Comparison of ENCODE assay signal across 18 cellular contexts in the genomic region with DNA sequence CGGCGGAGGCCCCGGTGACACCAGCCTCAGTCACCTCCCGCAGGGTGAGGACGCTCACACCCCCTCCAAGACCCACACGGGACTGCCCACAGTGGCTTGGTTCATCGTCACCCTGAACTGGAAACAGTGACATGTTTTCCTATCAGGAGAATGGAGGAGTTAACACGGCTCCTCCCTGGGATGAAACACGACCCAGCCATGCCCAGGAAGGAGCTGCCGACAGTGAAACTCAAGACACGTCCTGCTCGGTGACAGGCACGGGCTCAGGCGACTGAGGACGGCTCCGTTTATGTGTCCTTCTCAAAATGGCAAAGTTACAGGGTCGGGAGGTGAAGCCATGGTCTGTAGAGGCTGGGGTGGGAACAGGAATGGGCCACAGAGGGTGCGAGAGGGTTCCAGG.
DNase-seq lines count a peak whose midpoint lies in the region; ATAC-seq and TF ChIP-seq lines count a peak whose summit lies in the region.
"Had no signal": no experiment of that assay in that cellular context is flagged by ENCODE, and none has a peak within 500 bp of the region (broad histone marks: within the 10 kb centered on the region; RNA-seq: fewer than 3 reads in every experiment).

No MANE protein-coding gene starts in this region.

- no peak for ATAC-seq in HG02981 (IDR thresholded peaks at IDR 0.05; ENCODE audit: unreplicated experiment)
- ATAC-seq: left lobe of liver, pancreas had no signal

- peak overlapping the region; percentile 59 for H3K4me2 ChIP-seq in Karpas-422 (ENCODE audit: low read depth, low read length, poor library complexity, severe bottlenecking)

- H2AFZ ChIP-seq in Karpas-422 (ENCODE audit: low read length): no peak overlapping the region

- no peak for TF ChIP-seq CTCF in mesothelial cell of epicardium (IDR thresholded peaks at IDR 0.05; ENCODE audit: unreplicated experiment)

- no peak overlapping the region for H3K27ac Mint-ChIP-seq in mesothelial cell of epicardium

- H3K36me3 ChIP-seq in Karpas-422 (ENCODE audit: insufficient read depth, low read length): no peaks in the 10 kb centered on the region
- H3K36me3 ChIP-seq: pancreas had no signal

- no peaks in the 10 kb centered on the region for H3K36me3 Mint-ChIP-seq in mesothelial cell of epicardium

- H3K9me2 ChIP-seq in Karpas-422 (replicated peaks; ENCODE audit: insufficient read depth, low read length): no peaks in the 10 kb centered on the region

- H3K9me3 Mint-ChIP-seq in mesothelial cell of epicardium: no peaks in the 10 kb centered on the region

- peaks cover 39% of the 10 kb centered on the region for H3K27me3 Mint-ChIP-seq in mesothelial cell of epicardium (ENCODE audit: low read depth)

- no peak overlapping the region for H3K4me3 Mint-ChIP-seq in mesothelial cell of epicardium

- H3K79me2 ChIP-seq in Karpas-422 (ENCODE audit: low read length): no peaks in the 10 kb centered on the region

- H3K4me3 ChIP-seq in GM08714 (ENCODE audit: low read length) (peak overlapping the region; percentile 6; the same call in 1 of the 2 replicates), Karpas-422 (ENCODE audit: low read length) (peak overlapping the region; percentile 36; the same call in 1 of the 2 replicates)
- H3K4me3 ChIP-seq: pancreas had no signal

- in situ Hi-C loops in ACHN (cut with HindIII; ENCODE audit: low pct_ligation_motif_present, low pct_unique_long_range_greater_than_20kb, low sequenced_read_pairs): no loop called here

- 0 out of 2 replicates have a peak overlapping the region, but pooled peaks have one; percentile 51 for H3K27ac ChIP-seq in Karpas-422 (ENCODE audit: low read length)
- H3K27ac ChIP-seq: foreskin keratinocyte, pancreas had no signal

- H3K4me1 Mint-ChIP-seq in mesothelial cell of epicardium: peaks cover 16% of the 10 kb centered on the region

- no peaks in the 10 kb centered on the region for H3K9me3 ChIP-seq in Karpas-422 (ENCODE audit: low read length)
- H3K9me3 ChIP-seq: pancreas had no signal

- H3K27me3 ChIP-seq in Karpas-422 (ENCODE audit: low read length): no peaks in the 10 kb centered on the region
- H3K27me3 ChIP-seq: foreskin keratinocyte, pancreas had no signal

- peaks cover 45% of the 10 kb centered on the region for H3K4me1 ChIP-seq in Karpas-422 (ENCODE audit: low read length)
- H3K4me1 ChIP-seq: foreskin keratinocyte, pancreas had no signal

- peak; percentile 3 for DNase-seq in ACHN
- no peak for DNase-seq in Karpas-422
- peak; percentile 91 for DNase-seq in left kidney (ENCODE audit: low read depth, low spot score)
- DNase-seq in activated naive CD4-positive, alpha-beta T cell (lab: John Stamatoyannopoulos, UW): no peak
- no peak for DNase-seq in mesothelial cell of epicardium (ENCODE audit: low spot score in 2 of 2, unreplicated experiment in 2 of 2)
- no peak for DNase-seq in dedifferentiated amniotic fluid mesenchymal stem cell (ENCODE audit: extremely low spot score)
- DNase-seq: activated CD4-positive, alpha-beta T cell treated with anti-CD3 and anti-CD28 coated beads for 48 hours; activated CD8-positive, alpha-beta memory T cell treated with anti-CD3 and anti-CD28 coated beads, Interleukin-2, amount 50 U/mL, for 4 hours; activated gamma-delta T cell; aorta; OCI-M1; pancreas; stimulated activated CD4-positive, alpha-beta T cell treated with anti-CD3 and anti-CD28 coated beads, Interleukin-2, amount 100 ng/mL, for 24 hours; T-helper 9 cell had no signal

- no peaks in the 10 kb centered on the region for H4K20me1 ChIP-seq in Karpas-422 (ENCODE audit: insufficient read depth, low read depth, low read length)

- H3K9ac ChIP-seq in Karpas-422 (ENCODE audit: low read length): peak overlapping the region; percentile 42

Comparison
In these comparisons a context has a peak if more than half of its experiments do, and no peak if none do; other contexts are left out.
1. DNase-seq: peak in ACHN (single experiment) and left kidney (single experiment); none in Karpas-422 (single experiment), activated naive CD4-positive, alpha-beta T cell (0 of 4), mesothelial cell of epicardium (0 of 2) and dedifferentiated amniotic fluid mesenchymal stem cell (single experiment).